Comparison of ENCODE assay signal across 10 cellular contexts in genomic region chr2:74836675-74837401, GRCh38. TPM values are rescaled to one million over a fixed set of nuclear protein-coding genes. Genes with fewer than 3 reads are reported as not detected.
A peak's percentile ranks its signal among the peaks of the same experiment; 100 is the strongest.
DNase-seq lines count a peak whose midpoint lies in the region; ATAC-seq, FAIRE-seq and TF ChIP-seq lines count a peak whose summit lies in the region.
"Had no signal": no experiment of that assay in that cellular context is flagged by ENCODE, and none has a peak within 500 bp of the region (broad histone marks: within the 10 kb centered on the region; RNA-seq: fewer than 3 reads in every experiment).

No MANE protein-coding gene starts in this region.

- peak; percentile 62 for TF ChIP-seq CTCF in CD4-positive, alpha-beta T cell (IDR thresholded peaks at IDR 0.05)
- TF ChIP-seq CTCF in K562 (IDR thresholded peaks at IDR 0.05 in 2 of 3, conservative IDR thresholded peaks at IDR 0.05 in 1 of 3; ENCODE audit: insufficient read depth in 2 of 3, low read depth in 1 of 3, low read length in 3 of 3) (no peak), tibial nerve (IDR thresholded peaks at IDR 0.05) (peak in 1 of 5 experiments; percentile 3)

- H3K27ac Mint-ChIP-seq in CD4-positive, alpha-beta T cell: peak overlapping the region; percentile 55
- H3K27ac Mint-ChIP-seq in natural killer cell treated with Interleukin-12 subunit alpha and Interleukin-12 subunit beta and Interleukin-15 and Interleukin-18, amount 100 ng/mL, for 72 hours: peak overlapping the region in 1 of 2 donors; percentile 74

- 40% methylated on average over 9 of the region's 9 CpGs for WGBS in K562 (ENCODE audit: insufficient coverage, low coverage, missing lambda C conversion rate)
- WGBS in tibial nerve, 2 donors: 74 to 81% methylated on average over 8 to 9 of the region's 9 CpGs

- H4K20me1 ChIP-seq in K562 (replicated peaks; ENCODE audit: control insufficient read depth, insufficient read depth, low read length): peaks cover 36% of the 10 kb centered on the region

- POLR2A ChIA-PET in CD4-positive, alpha-beta T cell (lab: Charles Lee): interaction anchor here (1.1 to 9.4 kb wide), 3 partner anchors 11 to 122 kb away, joined by 5 to 169 read pairs (median 9); no protein-coding TSS in a partner anchor
- POLR2A ChIA-PET in K562 (lab: Yijun Ruan, JAX): interaction anchor here (1.4 to 1.9 kb wide), 2 partner anchors 15 to 26 kb away, joined by 3 to 10 read pairs; no protein-coding TSS in a partner anchor

- peak overlapping the region; percentile 18 for H3K9ac ChIP-seq in HUES6 (ENCODE audit: low read length)
- peak overlapping the region in 1 of 2 experiments; percentile 78; a peak in 1 of 4 replicates for H3K9ac ChIP-seq in K562 (ENCODE audit: insufficient read depth in 1 of 2, low read depth in 2 of 2, low read length in 2 of 2)

- peaks cover 15% of the 10 kb centered on the region for H3K9me1 ChIP-seq in K562 (ENCODE audit: control insufficient read depth, insufficient read depth, low read length)

- peak overlapping the region; percentile 85 for H3K4me3 ChIP-seq in HUES6 (ENCODE audit: low read depth, low read length)
- peak overlapping the region; percentile 75; the same call in 1 of the 2 replicates for H3K4me3 ChIP-seq in K562
- H3K4me3 ChIP-seq in tibial nerve: no peak overlapping the region

- no peaks in the 10 kb centered on the region for H3K9me3 Mint-ChIP-seq in CD4-positive, alpha-beta T cell
- no peaks in the 10 kb centered on the region for H3K9me3 Mint-ChIP-seq in natural killer cell treated with Interleukin-12 subunit alpha and Interleukin-12 subunit beta and Interleukin-15 and Interleukin-18, amount 100 ng/mL, for 72 hours

- no peak for TF ChIP-seq RAD21 in K562 (CRISPR knock-in tag; conservative IDR thresholded peaks at IDR 0.05 in 1 of 2, IDR thresholded peaks at IDR 0.05 in 1 of 2)

- no peaks in the 10 kb centered on the region for H3K36me3 Mint-ChIP-seq in CD4-positive, alpha-beta T cell (ENCODE audit: low read depth)
- H3K36me3 Mint-ChIP-seq in natural killer cell treated with Interleukin-12 subunit alpha and Interleukin-12 subunit beta and Interleukin-15 and Interleukin-18, amount 100 ng/mL, for 72 hours: peaks cover 7% of the 10 kb centered on the region

- TF ChIP-seq EP300 in K562 (IDR thresholded peaks at IDR 0.05; ENCODE audit: low read length) (no peak), tibial nerve (IDR thresholded peaks at IDR 0.05) (no peak)

- peaks cover 74% of the 10 kb centered on the region for H3K79me2 ChIP-seq in K562 (ENCODE audit: control insufficient read depth, insufficient read depth, low read length)

- H3K4me1 ChIP-seq in HUES6 (ENCODE audit: control insufficient read depth, insufficient read depth, low read length) (peaks cover 39% of the 10 kb centered on the region), K562 (replicated peaks in 1 of 2; ENCODE audit: control insufficient read depth in 2 of 2, insufficient read depth in 2 of 2, low read length in 2 of 2) (peaks cover 33 to 61% of the 10 kb centered on the region in 2 experiments; a peak in 4 of 5 replicates), tibial nerve (peaks cover 0 to 33% (median 19%) of the 10 kb centered on the region in 4 donors)

- DNase-seq in CD4-positive, alpha-beta T cell: no peak
- no peak for DNase-seq in K562 (ENCODE audit: extremely low read depth in 1 of 4, low spot score in 3 of 4)
- DNase-seq in natural killer cell treated with Interleukin-12 subunit alpha and Interleukin-12 subunit beta and Interleukin-15 and Interleukin-18, amount 100 ng/mL, for 72 hours (ENCODE audit: low spot score): no peak
- DNase-seq in inferior parietal cortex (ENCODE audit: extremely low spot score): no peak
- DNase-seq in SHP77 treated with DMSO at 0.1 percent for 48 hours (lab: John Stamatoyannopoulos, UW): no peak
- no peak for DNase-seq in tibial nerve (ENCODE audit: low spot score in 2 of 2)
- no peak for DNase-seq in left colon
- DNase-seq: posterior cingulate gyrus; stimulated activated CD8-positive, alpha-beta memory T cell treated with anti-CD3 and anti-CD28 coated beads, Interleukin-4, amount 100 ng/mL, for 48 hours had no signal

- CTCF ChIA-PET in CD4-positive, alpha-beta T cell (lab: Charles Lee): interaction anchor here (0.9 to 3.7 kb wide), 7 partner anchors 12 to 123 kb away, joined by 3 to 35 read pairs (median 4); no protein-coding TSS in a partner anchor
- CTCF ChIA-PET in K562 (lab: Yijun Ruan, JAX; ENCODE audit: low intra/inter-chr PET ratio): no interaction called here

- no peaks in the 10 kb centered on the region for H3K27me3 ChIP-seq in CD4-positive, alpha-beta T cell (ENCODE audit: control insufficient read depth, insufficient read depth, low read length)
- no peaks in the 10 kb centered on the region for H3K27me3 ChIP-seq in HUES6 (ENCODE audit: control insufficient read depth, insufficient read depth, low read length)
- H3K27me3 ChIP-seq in K562 (ENCODE audit: control insufficient read depth in 2 of 2, insufficient read depth in 2 of 2, low read length in 2 of 2): no peaks in the 10 kb centered on the region
- peaks cover 0 to 31% of the 10 kb centered on the region in 2 donors for H3K27me3 ChIP-seq in tibial nerve

- no peaks in the 10 kb centered on the region for H3K27me3 Mint-ChIP-seq in CD4-positive, alpha-beta T cell
- H3K27me3 Mint-ChIP-seq in natural killer cell treated with Interleukin-12 subunit alpha and Interleukin-12 subunit beta and Interleukin-15 and Interleukin-18, amount 100 ng/mL, for 72 hours: peaks cover 19 to 35% of the 10 kb centered on the region in 2 donors

- peak overlapping the region; percentile 89 for H3K4me2 ChIP-seq in K562 (ENCODE audit: insufficient read depth, low read length)

- in situ Hi-C loops in K562 (cut with MboI): no loop called here

- H3K4me1 Mint-ChIP-seq in CD4-positive, alpha-beta T cell (ENCODE audit: low read depth): peaks cover 64% of the 10 kb centered on the region
- peaks cover 37 to 46% of the 10 kb centered on the region in 2 donors for H3K4me1 Mint-ChIP-seq in natural killer cell treated with Interleukin-12 subunit alpha and Interleukin-12 subunit beta and Interleukin-15 and Interleukin-18, amount 100 ng/mL, for 72 hours (ENCODE audit: low read depth in 2 of 2)

- intact Hi-C loops in CD4-positive, alpha-beta T cell (cut with DNase I, micrococcal nuclease): loop anchor here (1.0 to 10.0 kb wide), 8 partner anchors 12 to 1725 kb away; partner anchors contain the start of genes MRPL19 (in 1 of the 2), RAB11FIP5 (in 1 of the 2) and SEMA4F (in 1 of the 2)
- intact Hi-C loops in K562 (cut with micrococcal nuclease) (loop anchor here (5.0 kb wide), 1 partner anchor 40 kb away; no protein-coding TSS in a partner anchor), left colon (cut with DNase I, micrococcal nuclease) (no loop called here)

- BruUV-seq in K562 (replicated peaks; lab: Mats Ljungman, UMichigan): no TSS peak

- peak overlapping the region; percentile 87 for H3K4me3 Mint-ChIP-seq in CD4-positive, alpha-beta T cell
- H3K4me3 Mint-ChIP-seq in natural killer cell treated with Interleukin-12 subunit alpha and Interleukin-12 subunit beta and Interleukin-15 and Interleukin-18, amount 100 ng/mL, for 72 hours: peak overlapping the region; percentile 92

- H3K36me3 ChIP-seq in HUES6 (ENCODE audit: control insufficient read depth, insufficient read depth, low read length) (no peaks in the 10 kb centered on the region), K562 (ENCODE audit: control insufficient read depth, insufficient read depth, low read length) (peaks cover 19% of the 10 kb centered on the region; the same call in 2 of the 3 replicates), tibial nerve (no peaks in the 10 kb centered on the region)

- no peak for FAIRE-seq in K562 (lab: Jason Lieb, UNC)

- no peak overlapping the region for H3K27ac ChIP-seq in CD4-positive, alpha-beta T cell (ENCODE audit: low read depth, low read length)
- H3K27ac ChIP-seq in HUES6 (ENCODE audit: low read depth, low read length) (peak overlapping the region; percentile 63; the same call in 1 of the 2 replicates), K562 (ENCODE audit: extremely low read depth, low read depth, low read length) (no peak overlapping the region), tibial nerve (no peak overlapping the region)

- H3K9me3 ChIP-seq in CD4-positive, alpha-beta T cell (ENCODE audit: control insufficient read depth, low read length): no peaks in the 10 kb centered on the region
- no peaks in the 10 kb centered on the region for H3K9me3 ChIP-seq in HUES6 (ENCODE audit: control insufficient read depth, insufficient read depth, low read depth, low read length)
- H3K9me3 ChIP-seq in K562 (replicated peaks; ENCODE audit: control insufficient read depth, insufficient read depth, low read depth, low read length): no peaks in the 10 kb centered on the region
- no peaks in the 10 kb centered on the region for H3K9me3 ChIP-seq in tibial nerve

- TF ChIP-seq POLR2A in K562 (conservative IDR thresholded peaks at IDR 0.05) (no peak), tibial nerve (IDR thresholded peaks at IDR 0.05) (no peak)

- H2AFZ ChIP-seq in K562 (ENCODE audit: low read depth, low read length): no peak overlapping the region

- ATAC-seq in CD4-positive, alpha-beta T cell (ENCODE audit: poor library complexity): no peak
- ATAC-seq in K562 (no peak), left colon (no peak)
- ATAC-seq in natural killer cell treated with Interleukin-12 subunit alpha and Interleukin-12 subunit beta and Interleukin-15 and Interleukin-18, amount 100 ng/mL, for 72 hours: no peak

RNA-seq across cellular contexts. Expression of gene HK2, which starts 2.9 kb away (rescaled TPM):
- 1 to 10 TPM; 7.7 to 8.9 TPM for total RNA-seq in CD4-positive, alpha-beta T cell
- 93.6 and 110 TPM in 2 replicates for total RNA-seq in K562 (2011; cell fraction: chromatin; rRNA removed; ENCODE audit: low replicate concordance)
- total RNA-seq in K562 (2011; cell fraction: nucleolus; rRNA removed): 73.7 and 77.0 TPM in 2 replicates
- 56.9 and 66.5 TPM in 2 replicates for total RNA-seq in K562 (2011; cell fraction: nucleoplasm; rRNA removed)
- total RNA-seq in K562 (2014; rRNA removed) (17.4 and 17.7 TPM in 2 replicates), K562 (2014; rRNA removed; fragmentation: Illumina TruSeq; extraction: Trizol) (17.9 and 19.9 TPM in 2 replicates), K562 (2015; rRNA removed; fragmentation: Illumina TruSeq; extraction: Trizol) (17.2 and 17.3 TPM in 2 replicates), K562 (2021) (40.8 and 42.6 TPM in 2 replicates), tibial nerve (10 to 100 TPM in 1 of 4 donors, 1 to 10 TPM in 3; 6.5 to 13.4 (median 6.7) TPM), left colon (100 to 1,000 TPM; 172 to 423 TPM)
- polyA plus RNA-seq in K562 (2011; rRNA removed) (38.1 and 56.0 TPM in 2 replicates), K562 (2014; fragmentation: Illumina TruSeq; extraction: Trizol) (24.3 and 26.4 TPM in 2 replicates), K562 (2014; fragmentation: Nextera tagmentation; extraction: Ambion mirVana) (1 to 10 TPM; 4.7 to 6.4 TPM), K562 (2014; rRNA removed) (21.3 and 22.3 TPM in 2 replicates)
- polyA plus RNA-seq in K562 (2011; cell fraction: cytosol; rRNA removed): 30.7 and 37.0 TPM in 2 replicates
- polyA plus RNA-seq in K562 (2011; cell fraction: nucleus; rRNA removed): 42.2 and 63.3 TPM in 2 replicates
- 10.0 and 31.3 TPM in 2 replicates for polyA plus RNA-seq in K562 (2012)
- polyA minus RNA-seq in K562 (2011; rRNA and poly(A)+ RNA removed): 141 and 242 TPM in 2 replicates
- polyA minus RNA-seq in K562 (2011; cell fraction: cytosol; rRNA and poly(A)+ RNA removed): 70.3 and 92.1 TPM in 2 replicates
- 49.3 and 62.1 TPM in 2 replicates for polyA minus RNA-seq in K562 (2011; cell fraction: nucleus; rRNA and poly(A)+ RNA removed)
- total RNA-seq in natural killer cell treated with Interleukin-12 subunit alpha and Interleukin-12 subunit beta and Interleukin-15 and Interleukin-18, amount 100 ng/mL, for 72 hours: 10 to 100 TPM; 71.3 to 78.1 TPM

Comparison
In these comparisons a context has a peak if more than half of its experiments do, and no peak if none do; other contexts are left out.
1. H3K4me3 ChIP-seq: peak in HUES6 (single experiment) and K562 (single experiment); none in tibial nerve (0 of 4).
2. intact Hi-C loops: an anchor here in CD4-positive, alpha-beta T cell (1.0 to 10.0 kb wide) and K562 (5.0 kb wide); none called in left colon.